In the genomic region with DNA sequence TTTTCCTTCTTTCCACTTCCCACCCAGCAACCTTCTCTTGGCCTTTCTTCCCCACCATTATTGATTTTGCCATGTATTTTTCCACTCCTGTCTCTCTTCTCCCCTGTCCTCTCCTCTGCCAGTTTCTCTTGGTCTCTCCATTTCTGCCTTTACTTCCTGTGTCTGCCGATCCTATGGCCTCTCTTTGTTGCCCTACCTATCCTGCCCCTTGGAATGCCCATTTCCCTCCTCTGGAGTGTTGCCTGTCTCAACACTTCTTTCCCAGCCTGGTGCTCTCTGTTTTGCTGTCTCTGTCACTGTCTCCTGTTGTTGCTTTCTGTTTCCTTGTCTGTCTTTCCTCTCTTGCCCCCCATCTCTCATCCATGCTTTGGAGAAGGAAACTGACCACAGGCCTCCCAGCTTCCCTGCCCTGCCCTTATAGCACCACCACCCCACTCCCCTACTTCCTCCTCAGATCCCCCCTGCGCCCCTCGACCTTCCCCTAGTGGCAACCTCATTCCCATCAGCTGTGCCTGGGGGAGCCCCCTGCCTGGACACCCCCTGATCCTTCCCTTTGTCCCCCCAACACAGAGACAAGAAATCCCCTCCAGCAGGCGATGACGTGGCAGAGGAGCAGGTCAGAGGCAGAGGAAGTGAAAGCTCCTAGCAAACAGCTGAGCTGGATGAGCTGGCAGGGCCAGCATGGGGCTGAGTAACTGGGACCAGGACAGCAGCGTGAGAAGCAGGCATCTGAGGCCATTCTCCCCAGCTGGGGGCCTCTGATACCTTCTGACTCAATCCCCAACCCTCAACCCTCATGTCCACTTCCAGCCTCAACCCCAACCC, we compare ENCODE assay signal across 8 cellular contexts. TPM values are rescaled to one million over a fixed set of nuclear protein-coding genes. Genes with fewer than 3 reads are reported as not detected.
DNase-seq lines count a peak whose midpoint lies in the region; ATAC-seq and TF ChIP-seq lines count a peak whose summit lies in the region.

No MANE protein-coding gene starts in this region.

- TF ChIP-seq CTCF in GM06990 (IDR thresholded peaks at IDR 0.05; ENCODE audit: insufficient read depth, low read length, poor library complexity, severe bottlenecking) (no peak), lower lobe of right lung (IDR thresholded peaks at IDR 0.05) (no peak), esophagus squamous epithelium (IDR thresholded peaks at IDR 0.05) (no peak)

- no peaks in the 10 kb centered on the region for H3K36me3 ChIP-seq in GM06990 (ENCODE audit: control insufficient read depth, insufficient read depth, low read length)
- no peaks in the 10 kb centered on the region for H3K36me3 ChIP-seq in adipocyte (ENCODE audit: control insufficient read depth, insufficient read depth, low read length, severe bottlenecking)
- no peaks in the 10 kb centered on the region for H3K36me3 ChIP-seq in lower lobe of right lung
- H3K36me3 ChIP-seq in esophagus squamous epithelium: no peaks in the 10 kb centered on the region

- H3K9me3 ChIP-seq in adipocyte (ENCODE audit: control insufficient read depth, low read length) (no peaks in the 10 kb centered on the region), lower lobe of right lung (no peaks in the 10 kb centered on the region), esophagus squamous epithelium (no peaks in the 10 kb centered on the region)

- no peak for TF ChIP-seq POLR2A in esophagus squamous epithelium (IDR thresholded peaks at IDR 0.05)

- intact Hi-C loops in lower lobe of right lung (cut with DNase I) (no loop called here), esophagus squamous epithelium (cut with DNase I) (no loop called here)

- peak; percentile 81 for ATAC-seq in GM21447 (IDR thresholded peaks at IDR 0.05; ENCODE audit: unreplicated experiment)
- ATAC-seq in lower lobe of right lung: peak; percentile 72 to 76

- WGBS in esophagus squamous epithelium, 2 donors: 23 to 52% methylated on average over 3 to 6 of the region's 6 CpGs

- peak; percentile 60 for DNase-seq in GM06990 (ENCODE audit: extremely low read depth, insufficient read length)
- peak; percentile 53 for DNase-seq in HS-5 (ENCODE audit: low read depth)
- peak; percentile 64 for DNase-seq in adipocyte (ENCODE audit: low read depth)
- DNase-seq in lower lobe of right lung: peak; percentile 63
- no peak for DNase-seq in esophagus squamous epithelium (lab: John Stamatoyannopoulos, UW)
- no peak for DNase-seq in NCI-H1694 (lab: John Stamatoyannopoulos, UW)
- no peak for DNase-seq in NCI-H2171 treated with DMSO at 0.1 percent for 48 hours (lab: John Stamatoyannopoulos, UW)

- H3K4me3 ChIP-seq in GM06990 (replicated peaks; ENCODE audit: low read depth, low read length) (no peak overlapping the region), adipocyte (ENCODE audit: low read length) (no peak overlapping the region), lower lobe of right lung (no peak overlapping the region), esophagus squamous epithelium (no peak overlapping the region)

- no peaks in the 10 kb centered on the region; the same call in 1 of the 2 replicates for H3K27me3 ChIP-seq in GM06990 (replicated peaks; ENCODE audit: control insufficient read depth, insufficient read depth, low read length)
- peaks cover 3% of the 10 kb centered on the region for H3K27me3 ChIP-seq in adipocyte (replicated peaks; ENCODE audit: control insufficient read depth, insufficient read depth, low read length)
- peaks cover 24% of the 10 kb centered on the region for H3K27me3 ChIP-seq in lower lobe of right lung (ENCODE audit: low read depth)
- peaks cover 0 to 59% (median 0%) of the 10 kb centered on the region in 4 donors for H3K27me3 ChIP-seq in esophagus squamous epithelium

- peaks cover 10% of the 10 kb centered on the region for H3K4me1 ChIP-seq in adipocyte (ENCODE audit: control insufficient read depth, insufficient read depth, low read length)
- H3K4me1 ChIP-seq in lower lobe of right lung: peaks cover 5% of the 10 kb centered on the region
- H3K4me1 ChIP-seq in esophagus squamous epithelium: peaks cover 0 to 9% (median 0%) of the 10 kb centered on the region in 3 donors

- H3K9ac ChIP-seq in adipocyte (ENCODE audit: low read length): no peak overlapping the region

- H3K27ac ChIP-seq in lower lobe of right lung (no peak overlapping the region), esophagus squamous epithelium (no peak overlapping the region)

RNA-seq across cellular contexts. Expression of a gene that starts 6.6 kb away (rescaled TPM):
- total RNA-seq in lower lobe of right lung (not detected), esophagus squamous epithelium (not detected)

RNA-seq across cellular contexts. Expression of a gene that starts 32.0 kb away (rescaled TPM):
- 29.5 TPM for total RNA-seq in lower lobe of right lung
- 10 to 100 TPM; 25.0 to 31.4 (median 27.3) TPM for total RNA-seq in esophagus squamous epithelium

Comparison
In these comparisons a context has a peak if more than half of its experiments do, and no peak if none do; other contexts are left out.
1. DNase-seq: peak in GM06990 (single experiment), HS-5 (single experiment), adipocyte (single experiment) and lower lobe of right lung (single experiment); none in esophagus squamous epithelium (single experiment), NCI-H1694 (single experiment) and NCI-H2171 treated with DMSO at 0.1 percent for 48 hours (single experiment).